In genomic region chr1:184649500-184649899, GRCh38 we compare ENCODE assay signal across 11 cellular contexts.
DNase-seq lines count a peak whose midpoint lies in the region; ATAC-seq and TF ChIP-seq lines count a peak whose summit lies in the region.
"Had no signal": no experiment of that assay in that cellular context is flagged by ENCODE, and none has a peak within 500 bp of the region (broad histone marks: within the 10 kb centered on the region; RNA-seq: fewer than 3 reads in every experiment).

No MANE protein-coding gene starts in this region.

- H3K9me3 Mint-ChIP-seq in CD14-positive monocyte: peaks cover 0 to 3% (median 0%) of the 10 kb centered on the region in 7 donors
- no peaks in the 10 kb centered on the region for H3K9me3 Mint-ChIP-seq in activated T-cell treated with anti-CD3 and anti-CD28 coated beads, Interleukin-2, amount 50 U/mL, for 24 hours

- peaks cover 28% of the 10 kb centered on the region for H3K4me1 Mint-ChIP-seq in CD14-positive monocyte
- H3K4me1 Mint-ChIP-seq in activated T-cell treated with anti-CD3 and anti-CD28 coated beads, Interleukin-2, amount 50 U/mL, for 24 hours (ENCODE audit: low read depth): no peaks in the 10 kb centered on the region

- intact Hi-C loops in CD14-positive monocyte (cut with micrococcal nuclease): no loop called here

- no peak overlapping the region for H3K4me3 ChIP-seq in foreskin fibroblast (ENCODE audit: low read depth in 1 of 2, low read length in 2 of 2)
- H3K4me3 ChIP-seq: SJCRH30 had no signal

- no peak for TF ChIP-seq CTCF in CD14-positive monocyte (IDR thresholded peaks at IDR 0.05)
- TF ChIP-seq CTCF in foreskin fibroblast (IDR thresholded peaks at IDR 0.05; ENCODE audit: low read depth, low read length): no peak

- DNase-seq in CD14-positive monocyte (ENCODE audit: low spot score): no peak
- DNase-seq in foreskin fibroblast: peak; percentile 43 to 68
- no peak for DNase-seq in COR-L47 (lab: John Stamatoyannopoulos, UW)
- no peak for DNase-seq in activated CD8-positive, alpha-beta memory T cell treated with anti-CD3 and anti-CD28 coated beads for 24 hours
- DNase-seq in stimulated activated CD4-positive, alpha-beta T cell treated with anti-CD3 and anti-CD28 coated beads, Interleukin-2, amount 100 ng/mL, for 24 hours: no peak
- no peak for DNase-seq in activated T-cell treated with anti-CD3 and anti-CD28 coated beads, Interleukin-2, amount 50 U/mL, for 24 hours
- DNase-seq: occipital lobe, SJCRH30 had no signal

- H3K27ac Mint-ChIP-seq in CD14-positive monocyte: peak overlapping the region in 6 of 7 donors; percentile 35 to 89 (median 55)
- no peak overlapping the region for H3K27ac Mint-ChIP-seq in activated T-cell treated with anti-CD3 and anti-CD28 coated beads, Interleukin-2, amount 50 U/mL, for 24 hours
- H3K27ac Mint-ChIP-seq: activated naive CD8-positive, alpha-beta T cell had no signal

- ATAC-seq in GM19463 (IDR thresholded peaks at IDR 0.05; ENCODE audit: unreplicated experiment) (peak; percentile 50), HG03439 (IDR thresholded peaks at IDR 0.05; ENCODE audit: unreplicated experiment) (peak; percentile 91)

- no peaks in the 10 kb centered on the region for H3K36me3 Mint-ChIP-seq in CD14-positive monocyte
- H3K36me3 Mint-ChIP-seq in activated T-cell treated with anti-CD3 and anti-CD28 coated beads, Interleukin-2, amount 50 U/mL, for 24 hours (ENCODE audit: low read depth): no peaks in the 10 kb centered on the region
- H3K36me3 Mint-ChIP-seq: activated naive CD8-positive, alpha-beta T cell had no signal

- H3K4me3 Mint-ChIP-seq in CD14-positive monocyte: peak overlapping the region in 1 of 2 donors; percentile 58
- no peak overlapping the region for H3K4me3 Mint-ChIP-seq in activated T-cell treated with anti-CD3 and anti-CD28 coated beads, Interleukin-2, amount 50 U/mL, for 24 hours
- H3K4me3 Mint-ChIP-seq: activated naive CD8-positive, alpha-beta T cell had no signal

- H3K27me3 Mint-ChIP-seq in CD14-positive monocyte (ENCODE audit: low read depth in 3 of 3): peaks cover 0 to 4% (median 0%) of the 10 kb centered on the region in 3 donors
- H3K27me3 Mint-ChIP-seq in activated T-cell treated with anti-CD3 and anti-CD28 coated beads, Interleukin-2, amount 50 U/mL, for 24 hours: peaks cover 30% of the 10 kb centered on the region

Comparison
In these comparisons a context has a peak if more than half of its experiments do, and no peak if none do; other contexts are left out.
1. DNase-seq: peak in foreskin fibroblast (2 of 2); none in CD14-positive monocyte (single experiment), COR-L47 (single experiment), activated CD8-positive, alpha-beta memory T cell treated with anti-CD3 and anti-CD28 coated beads for 24 hours (single experiment), stimulated activated CD4-positive, alpha-beta T cell treated with anti-CD3 and anti-CD28 coated beads, Interleukin-2, amount 100 ng/mL, for 24 hours (0 of 2) and activated T-cell treated with anti-CD3 and anti-CD28 coated beads, Interleukin-2, amount 50 U/mL, for 24 hours (single experiment).